In the genomic region with DNA sequence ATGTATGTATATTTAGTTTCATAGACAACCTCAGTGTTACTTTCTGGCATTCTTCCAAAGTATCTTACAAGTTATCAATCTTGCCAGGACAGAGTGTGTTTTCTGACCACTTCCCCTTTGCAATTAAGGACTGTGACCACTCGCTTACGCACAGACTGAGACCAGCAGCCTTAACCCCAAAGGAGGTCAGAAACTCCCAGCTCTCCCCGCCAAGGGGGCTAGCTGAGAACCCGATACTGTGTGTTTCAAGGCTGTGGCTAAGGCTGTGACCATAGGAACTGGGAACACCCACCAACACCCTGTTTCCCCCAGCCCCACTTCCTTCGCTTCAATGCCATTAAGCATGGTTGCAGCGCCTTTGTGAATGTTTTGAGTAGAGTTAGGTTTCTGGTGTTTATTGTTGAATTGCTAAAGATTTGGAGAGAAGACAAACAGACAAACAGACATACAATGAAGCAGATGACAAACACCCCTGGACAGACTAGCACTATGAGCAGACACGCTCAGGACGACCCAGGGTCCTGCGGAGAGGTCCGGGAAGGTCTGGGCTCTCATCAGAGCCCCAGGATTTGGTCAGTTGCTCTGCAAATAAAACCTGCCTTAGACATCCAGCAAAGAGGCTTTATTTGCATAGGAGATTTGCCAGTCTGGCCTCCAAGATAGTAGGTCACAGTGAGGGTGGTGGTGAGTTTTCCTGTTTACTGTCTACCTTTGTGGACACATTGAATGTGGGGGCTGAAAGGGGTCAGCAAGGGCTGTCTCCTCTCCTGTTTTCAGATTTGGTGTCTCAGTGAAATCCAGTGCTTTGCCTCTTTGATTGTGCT, we compare ENCODE assay signal across 9 cellular contexts. TPM values are rescaled to one million over a fixed set of nuclear protein-coding genes. Genes with fewer than 3 reads are reported as not detected.
A peak's percentile ranks its signal among the peaks of the same experiment; 100 is the strongest.
DNase-seq lines count a peak whose midpoint lies in the region; ATAC-seq, FAIRE-seq and TF ChIP-seq lines count a peak whose summit lies in the region.
"Had no signal": no experiment of that assay in that cellular context is flagged by ENCODE, and none has a peak within 500 bp of the region (broad histone marks: within the 10 kb centered on the region; RNA-seq: fewer than 3 reads in every experiment).

No MANE protein-coding gene starts in this region.

- in situ Hi-C loops in GM12878 (cut with MboI), result no loop called here

- no peak overlapping the region for H2AFZ ChIP-seq in GM12878 (ENCODE audit: control insufficient read depth, low read depth, low read length)

- peak overlapping the region; percentile 66 for H3K27ac ChIP-seq in GM12878 (ENCODE audit: control insufficient read depth, insufficient read depth)

- TSS peak; percentile 99 for BruUV-seq in GM12878 (replicated peaks; lab: Mats Ljungman, UMichigan)

- H3K9me3 Mint-ChIP-seq in stimulated activated memory B cell treated with anti-CD40 and anti-IgM and Interleukin-4, amounts not matched to agents 10 μg/mL and 1 μg/mL and 100 μg/mL, for 72 hours, result no peaks in the 10 kb centered on the region

- no peaks in the 10 kb centered on the region; the same call in 2 of the 3 replicates for H3K9me3 ChIP-seq in GM12878 (replicated peaks; ENCODE audit: control insufficient read depth, insufficient read depth, low read length)

- no peaks in the 10 kb centered on the region for H3K27me3 ChIP-seq in GM12878 (replicated peaks in 1 of 2; ENCODE audit: control insufficient read depth in 2 of 2, insufficient read depth in 2 of 2, low read length in 1 of 2)

- 0 out of 2 replicates have a peak, but pooled peaks have one; percentile 19 for TF ChIP-seq POLR2A in GM12878 (IDR thresholded peaks at IDR 0.05; ENCODE audit: low read depth, low read length)

- peak overlapping the region; percentile 3 for H3K9ac ChIP-seq in GM12878 (ENCODE audit: control insufficient read depth, insufficient read depth, low read length)

- CTCF ChIA-PET in GM12878 (lab: Yijun Ruan, JAX), result interaction anchor here (0.9 to 1.3 kb wide), 3 partner anchors 16 to 171 kb away, joined by 3 read pairs; no protein-coding TSS in a partner anchor

- H3K4me1 Mint-ChIP-seq in stimulated activated memory B cell treated with anti-CD40 and anti-IgM and Interleukin-4, amounts not matched to agents 10 μg/mL and 1 μg/mL and 100 μg/mL, for 72 hours, result peaks cover 29% of the 10 kb centered on the region

- peak overlapping the region; percentile 33 for H3K4me3 ChIP-seq in GM12878

- peak overlapping the region; percentile 55 for H3K4me3 Mint-ChIP-seq in stimulated activated memory B cell treated with anti-CD40 and anti-IgM and Interleukin-4, amounts not matched to agents 10 μg/mL and 1 μg/mL and 100 μg/mL, for 72 hours

- TF ChIP-seq CTCF in GM12878 (IDR thresholded peaks at IDR 0.05 in 2 of 3, conservative IDR thresholded peaks at IDR 0.05 in 1 of 3; ENCODE audit: control insufficient read depth in 2 of 3, extremely low read depth in 1 of 3, insufficient read depth in 1 of 3, low read depth in 3 of 3, low read length in 3 of 3), result no peak

- POLR2A ChIA-PET in GM12878 (lab: Charles Lee), result interaction anchor here (1.3 kb wide), 1 partner anchor 154 kb away, joined by 3 read pairs; no protein-coding TSS in a partner anchor

- peak; percentile 99 for TF ChIP-seq EP300 in GM12878 (IDR thresholded peaks at IDR 0.05; ENCODE audit: borderline replicate concordance in 1 of 2, control insufficient read depth in 1 of 2, low read depth in 2 of 2, low read length in 2 of 2)

- SMC1A ChIA-PET in GM12878 (lab: Charles Lee; ENCODE audit: uncharacterized antibody, unreplicated experiment), result interaction anchor here (0.7 to 2.7 kb wide), 6 partner anchors 17 to 143 kb away, joined by 3 to 16 read pairs (median 3); no protein-coding TSS in a partner anchor

- FAIRE-seq in GM12878 (lab: Jason Lieb, UNC), result peak; percentile 96

- RAD21 ChIA-PET in GM12878 (lab: Charles Lee; ENCODE audit: unreplicated experiment), result interaction anchor here (1.0 to 2.0 kb wide), 4 partner anchors 51 to 171 kb away, joined by 3 to 6 read pairs (median 4); no protein-coding TSS in a partner anchor

- TF ChIP-seq RAD21 in GM12878 (IDR thresholded peaks at IDR 0.05; ENCODE audit: insufficient read depth, low read depth, low read length), result peak; percentile 35; the same call in 1 of the 2 replicates

- DNase-seq in Ammon's horn (ENCODE audit: low spot score), result peak; percentile 28
- peak; percentile 98 for DNase-seq in GM12878 (ENCODE audit: low read depth, low spot score)
- no peak for DNase-seq in activated T-cell treated with anti-CD3 and anti-CD28 coated beads, Interleukin-2, amount 50 U/mL, for 1 hour
- DNase-seq in NCI-H2081 (lab: John Stamatoyannopoulos, UW), result no peak
- no peak for DNase-seq in activated CD4-positive, alpha-beta T cell treated with anti-CD3 and anti-CD28 coated beads, Interleukin-2, amount 50 U/mL, for 4 hours

- H3K27me3 Mint-ChIP-seq in stimulated activated memory B cell treated with anti-CD40 and anti-IgM and Interleukin-4, amounts not matched to agents 10 μg/mL and 1 μg/mL and 100 μg/mL, for 72 hours, result no peaks in the 10 kb centered on the region

- ATAC-seq in GM19463 (IDR thresholded peaks at IDR 0.05; ENCODE audit: unreplicated experiment) (peak; percentile 99), HG03457 (IDR thresholded peaks at IDR 0.05; ENCODE audit: unreplicated experiment) (peak; percentile 95), GM12878 (peak; percentile 97)
- peak; percentile 94 for ATAC-seq in stimulated activated memory B cell treated with anti-CD40 and anti-IgM and Interleukin-4, amounts not matched to agents 10 μg/mL and 1 μg/mL and 100 μg/mL, for 72 hours

- 9% methylated on average over 10 of the region's 10 CpGs for WGBS in GM12878 (ENCODE audit: insufficient coverage, insufficient replicate concordance, low lambda C conversion rate, missing lambda C conversion rate)

- no peaks in the 10 kb centered on the region for H4K20me1 ChIP-seq in GM12878 (ENCODE audit: control insufficient read depth, insufficient read depth)

- H3K79me2 ChIP-seq in GM12878 (ENCODE audit: control insufficient read depth, insufficient read depth, low read length), result no peaks in the 10 kb centered on the region

- peak overlapping the region; percentile 39 for H3K4me2 ChIP-seq in GM12878 (ENCODE audit: control insufficient read depth, insufficient read depth)

- peak overlapping the region; percentile 89 for H3K27ac Mint-ChIP-seq in stimulated activated memory B cell treated with anti-CD40 and anti-IgM and Interleukin-4, amounts not matched to agents 10 μg/mL and 1 μg/mL and 100 μg/mL, for 72 hours

- no peaks in the 10 kb centered on the region for H3K36me3 Mint-ChIP-seq in stimulated activated memory B cell treated with anti-CD40 and anti-IgM and Interleukin-4, amounts not matched to agents 10 μg/mL and 1 μg/mL and 100 μg/mL, for 72 hours

- peaks cover 27% of the 10 kb centered on the region for H3K4me1 ChIP-seq in GM12878 (ENCODE audit: control insufficient read depth, insufficient read depth, low read length)

- intact Hi-C loops in GM12878 (cut with micrococcal nuclease; ENCODE audit: unreplicated experiment), result loop anchor here (1.0 to 2.0 kb wide), 8 partner anchors 24 to 278 kb away; no protein-coding TSS in a partner anchor

- H3K36me3 ChIP-seq in GM12878 (ENCODE audit: control insufficient read depth in 2 of 2, insufficient read depth in 2 of 2, low read length in 1 of 2), result no peaks in the 10 kb centered on the region

TF ChIP-seq in GM12878, 131 proteins besides CTCF, POLR2A, EP300 and RAD21 (continues in another document):
- no peak for TF ChIP-seq SIX5 (IDR thresholded peaks at IDR 0.05; ENCODE audit: low read depth, low read length, severe bottlenecking)
- TF ChIP-seq STAT1 (conservative IDR thresholded peaks at IDR 0.05), result no peak
- TF ChIP-seq TCF7 (IDR thresholded peaks at IDR 0.05; ENCODE audit: borderline replicate concordance), result 0 out of 2 replicates have a peak, but pooled peaks have one; percentile 24
- TF ChIP-seq LARP7 (IDR thresholded peaks at IDR 0.05), result no peak

RNA-seq across cellular contexts. Expression of gene TNFSF11, which starts 25.0 kb away (rescaled TPM):
- 0.33 and 1.0 TPM in 2 replicates for total RNA-seq in GM12878 (2013; cell fraction: nucleolus; rRNA removed)
- total RNA-seq in GM12878 (2014; rRNA removed) (11.9 and 15.7 TPM in 2 replicates), GM12878 (2014; rRNA removed; fragmentation: Illumina TruSeq; extraction: Trizol) (13.2 and 14.8 TPM in 2 replicates), GM12878 (2021) (14.2 and 14.7 TPM in 2 replicates)
- polyA plus RNA-seq in GM12878 (2011; ENCODE audit: low read depth), result 9.6 TPM
- polyA plus RNA-seq in GM12878 (2011; rRNA removed) (0.86 and 1.2 TPM in 2 replicates), GM12878 (2014; fragmentation: Illumina TruSeq; extraction: Trizol) (13.2 and 23.1 TPM in 2 replicates), GM12878 (2014; fragmentation: Nextera tagmentation; extraction: Ambion mirVana) (1 to 10 TPM; 5.4 to 8.1 TPM), GM12878 (2014; rRNA removed) (13.4 and 13.8 TPM in 2 replicates), GM12878 (2016; fragmentation: Nextera tagmentation; extraction: Ambion mirVana) (1 to 10 TPM; 6.3 to 6.8 TPM)
- polyA plus RNA-seq in GM12878 (2011; cell fraction: cytosol; rRNA removed), result 0.27 and 0.38 TPM in 2 replicates
- 1.2 and 2.1 TPM in 2 replicates for polyA plus RNA-seq in GM12878 (2011; cell fraction: nucleus; rRNA removed)
- polyA plus RNA-seq in GM12878 (2012), result 9.4 and 9.9 TPM in 2 replicates
- 0.22 and 0.41 TPM in 2 replicates for polyA minus RNA-seq in GM12878 (2011; rRNA and poly(A)+ RNA removed)
- not detected in 2 replicates for polyA minus RNA-seq in GM12878 (2011; cell fraction: cytosol; rRNA and poly(A)+ RNA removed)
- 0.36 and 0.38 TPM in 2 replicates for polyA minus RNA-seq in GM12878 (2011; cell fraction: nucleus; rRNA and poly(A)+ RNA removed)
- polyA plus RNA-seq: BJ had no signal

Comparison
In these comparisons a context has a peak if more than half of its experiments do, and no peak if none do; other contexts are left out.
1. DNase-seq: peak in Ammon's horn (single experiment) and GM12878 (single experiment); none in activated T-cell treated with anti-CD3 and anti-CD28 coated beads, Interleukin-2, amount 50 U/mL, for 1 hour (single experiment), NCI-H2081 (0 of 2) and activated CD4-positive, alpha-beta T cell treated with anti-CD3 and anti-CD28 coated beads, Interleukin-2, amount 50 U/mL, for 4 hours (0 of 2).
2. Peak in every context shown above with its lines, with median percentiles within 50 percentile points of each other: ATAC-seq.